In genomic region chr9:112970939-112971338, GRCh38 we compare ENCODE assay signal across 14 cellular contexts. TPM values are rescaled to one million over a fixed set of nuclear protein-coding genes. Genes with fewer than 3 reads are reported as not detected.
DNase-seq lines count a peak whose midpoint lies in the region; ATAC-seq, FAIRE-seq and TF ChIP-seq lines count a peak whose summit lies in the region.
"Had no signal": no experiment of that assay in that cellular context is flagged by ENCODE, and none has a peak within 500 bp of the region (broad histone marks: within the 10 kb centered on the region; RNA-seq: fewer than 3 reads in every experiment).

No MANE protein-coding gene starts in this region.

- no peaks in the 10 kb centered on the region for H3K36me3 Mint-ChIP-seq in osteocyte (ENCODE audit: unreplicated experiment)

- H3K27ac Mint-ChIP-seq in osteocyte (ENCODE audit: unreplicated experiment), result no peak overlapping the region

- TF ChIP-seq EP300 in K562 (IDR thresholded peaks at IDR 0.05; ENCODE audit: low read length), result no peak

- DNase-seq in NCI-H82 (lab: John Stamatoyannopoulos, UW), result peak; percentile 20
- DNase-seq in NCI-H82 treated with DMSO at 0.1 percent for 48 hours (lab: John Stamatoyannopoulos, UW; ENCODE audit: unreplicated experiment), result no peak
- DNase-seq in NCI-H1105 treated with DMSO at 0.1 percent for 48 hours (lab: John Stamatoyannopoulos, UW), result peak; percentile 48
- no peak for DNase-seq in K562 (ENCODE audit: extremely low read depth in 1 of 4, low spot score in 3 of 4)
- no peak for DNase-seq in osteocyte (ENCODE audit: extremely low spot score, unreplicated experiment)
- DNase-seq in amniotic stem cell (lab: John Stamatoyannopoulos, UW), result no peak
- DNase-seq in foreskin melanocyte, result no peak
- DNase-seq: activated CD8-positive, alpha-beta memory T cell treated with anti-CD3 and anti-CD28 coated beads, Interleukin-2, amount 50 U/mL, for 4 hours; NCI-H1436 treated with DMSO at 0.1 percent for 48 hours; occipital lobe had no signal

- intact Hi-C loops in K562 (cut with micrococcal nuclease), result no loop called here

- CTCF ChIA-PET in K562 (lab: Yijun Ruan, JAX; ENCODE audit: low intra/inter-chr PET ratio), result interaction anchor here (0.6 to 1.0 kb wide), 2 partner anchors 46 to 103 kb away, joined by 4 read pairs; no protein-coding TSS in a partner anchor

- no peaks in the 10 kb centered on the region for H4K20me1 ChIP-seq in K562 (replicated peaks; ENCODE audit: control insufficient read depth, insufficient read depth, low read length)

- no peaks in the 10 kb centered on the region for H3K79me2 ChIP-seq in K562 (ENCODE audit: control insufficient read depth, insufficient read depth, low read length)

- no peak for TF ChIP-seq POLR2A in K562 (conservative IDR thresholded peaks at IDR 0.05)

- 0% methylated on average over 6 of the region's 6 CpGs for WGBS in K562 (ENCODE audit: insufficient coverage, low coverage, missing lambda C conversion rate)

- no peaks in the 10 kb centered on the region for H3K4me1 ChIP-seq in K562 (replicated peaks in 1 of 2; ENCODE audit: control insufficient read depth in 2 of 2, insufficient read depth in 2 of 2, low read length in 2 of 2)
- H3K4me1 ChIP-seq: vagina had no signal

- peaks cover 33% of the 10 kb centered on the region for H3K27me3 Mint-ChIP-seq in osteocyte (ENCODE audit: unreplicated experiment)

- in situ Hi-C loops in K562 (cut with MboI), result no loop called here

- H3K9me3 ChIP-seq in K562 (replicated peaks; ENCODE audit: control insufficient read depth, insufficient read depth, low read depth, low read length), result no peaks in the 10 kb centered on the region; the same call in 1 of the 2 replicates
- H3K9me3 ChIP-seq: vagina had no signal

- no peak overlapping the region for H3K27ac ChIP-seq in K562 (ENCODE audit: extremely low read depth, low read depth, low read length)
- H3K27ac ChIP-seq: HL-60, vagina had no signal

- H3K27me3 ChIP-seq in K562 (ENCODE audit: control insufficient read depth in 2 of 2, insufficient read depth in 2 of 2, low read length in 2 of 2), result no peaks in the 10 kb centered on the region
- H3K27me3 ChIP-seq: vagina had no signal

- H3K9me3 Mint-ChIP-seq in osteocyte (ENCODE audit: unreplicated experiment), result no peaks in the 10 kb centered on the region

- no peak for ATAC-seq in K562
- ATAC-seq in HG02973 (IDR thresholded peaks at IDR 0.05; ENCODE audit: unreplicated experiment), result no peak

- TF ChIP-seq CTCF in K562 (IDR thresholded peaks at IDR 0.05 in 2 of 3, conservative IDR thresholded peaks at IDR 0.05 in 1 of 3; ENCODE audit: insufficient read depth in 2 of 3, low read depth in 1 of 3, low read length in 3 of 3), result peak in 2 of 3 experiments; percentile 16 to 21; a peak in 2 of 6 replicates
- TF ChIP-seq CTCF in osteocyte (IDR thresholded peaks at IDR 0.05), result peak; percentile 31

- no peak for FAIRE-seq in K562 (lab: Jason Lieb, UNC)

- no peak overlapping the region for H2AFZ ChIP-seq in K562 (ENCODE audit: low read depth, low read length)

- no TSS peak for BruUV-seq in K562 (replicated peaks; lab: Mats Ljungman, UMichigan)

- H3K4me1 Mint-ChIP-seq in osteocyte (ENCODE audit: unreplicated experiment), result no peaks in the 10 kb centered on the region

- H3K36me3 ChIP-seq in K562 (ENCODE audit: control insufficient read depth, insufficient read depth, low read length), result no peaks in the 10 kb centered on the region
- H3K36me3 ChIP-seq: vagina had no signal

- H3K4me2 ChIP-seq in K562 (ENCODE audit: insufficient read depth, low read length), result no peak overlapping the region

- H3K9me1 ChIP-seq in K562 (ENCODE audit: control insufficient read depth, insufficient read depth, low read length), result no peaks in the 10 kb centered on the region

- H3K9ac ChIP-seq in K562 (ENCODE audit: insufficient read depth in 1 of 2, low read depth in 2 of 2, low read length in 2 of 2), result no peak overlapping the region

- TF ChIP-seq RAD21 in K562 (CRISPR knock-in tag; conservative IDR thresholded peaks at IDR 0.05 in 1 of 2, IDR thresholded peaks at IDR 0.05 in 1 of 2), result no peak

- POLR2A ChIA-PET in K562 (lab: Yijun Ruan, JAX), result no interaction called here

- H3K4me3 Mint-ChIP-seq in osteocyte (ENCODE audit: unreplicated experiment), result no peak overlapping the region

- H3K4me3 ChIP-seq in K562, result no peak overlapping the region
- H3K4me3 ChIP-seq: vagina had no signal

TF ChIP-seq in K562, 482 proteins besides CTCF, POLR2A, EP300 and RAD21:
- TF ChIP-seq ZNF699 (CRISPR knock-in tag; IDR thresholded peaks at IDR 0.05; ENCODE audit: insufficient replicate concordance) (no peak), KDM5B (IDR thresholded peaks at IDR 0.05; ENCODE audit: insufficient replicate concordance, low read depth, low read length) (no peak), MCM2 (IDR thresholded peaks at IDR 0.05; ENCODE audit: low read depth) (no peak), ZNF589 (CRISPR knock-in tag; IDR thresholded peaks at IDR 0.05; ENCODE audit: low read depth) (no peak), ZNF311 (CRISPR knock-in tag; IDR thresholded peaks at IDR 0.05) (no peak), COPS2 (conservative IDR thresholded peaks at IDR 0.05) (no peak), GMEB1 (CRISPR knock-in tag; IDR thresholded peaks at IDR 0.05) (no peak), CEBPB (tag; IDR thresholded peaks at IDR 0.05) (no peak), ELK3 (CRISPR knock-in tag; IDR thresholded peaks at IDR 0.05) (no peak), TBP (optimal IDR thresholded peaks at IDR 0.05; ENCODE audit: low read depth, low read length) (no peak), SMAD3 (CRISPR knock-in tag; conservative IDR thresholded peaks at IDR 0.05) (no peak), ZNF507 (tag; conservative IDR thresholded peaks at IDR 0.05) (no peak), ZC3H11A (IDR thresholded peaks at IDR 0.05; ENCODE audit: low read depth, low read length) (no peak)

RNA-seq across cellular contexts. Expression of gene ZNF883, which starts 41.1 kb away (rescaled TPM):
- 1.1 and 3.8 TPM in 2 replicates for total RNA-seq in K562 (2011; cell fraction: chromatin; rRNA removed; ENCODE audit: low replicate concordance)
- 0.83 and 1.3 TPM in 2 replicates for total RNA-seq in K562 (2011; cell fraction: nucleolus; rRNA removed)
- 2.2 and 2.6 TPM in 2 replicates for total RNA-seq in K562 (2011; cell fraction: nucleoplasm; rRNA removed)
- total RNA-seq in K562 (2014; rRNA removed) (0.90 and 1.00 TPM in 2 replicates), K562 (2014; rRNA removed; fragmentation: Illumina TruSeq; extraction: Trizol) (4.9 and 5.6 TPM in 2 replicates), K562 (2015; rRNA removed; fragmentation: Illumina TruSeq; extraction: Trizol) (3.7 and 3.8 TPM in 2 replicates), K562 (2021) (2.3 and 2.6 TPM in 2 replicates), osteocyte (6.4 and 7.3 TPM in 2 replicates)
- polyA plus RNA-seq in K562 (2011; rRNA removed) (0.42 and 2.8 TPM in 2 replicates), K562 (2014; fragmentation: Illumina TruSeq; extraction: Trizol) (3.8 and 5.7 TPM in 2 replicates), K562 (2014; fragmentation: Nextera tagmentation; extraction: Ambion mirVana) (1 to 10 TPM; 4.0 to 4.1 TPM), K562 (2014; rRNA removed) (2.8 and 3.1 TPM in 2 replicates)
- 0.31 and 1.1 TPM in 2 replicates for polyA plus RNA-seq in K562 (2011; cell fraction: cytosol; rRNA removed)
- polyA plus RNA-seq in K562 (2011; cell fraction: nucleus; rRNA removed), result 0.20 and 0.67 TPM in 2 replicates
- 2.3 and 2.9 TPM in 2 replicates for polyA plus RNA-seq in K562 (2012)
- polyA minus RNA-seq in K562 (2011; rRNA and poly(A)+ RNA removed), result 1.9 and 4.3 TPM in 2 replicates
- polyA minus RNA-seq in K562 (2011; cell fraction: cytosol; rRNA and poly(A)+ RNA removed), result 2.3 TPM in 1 of 2 replicates, not detected in the other
- polyA minus RNA-seq in K562 (2011; cell fraction: nucleus; rRNA and poly(A)+ RNA removed), result 1.3 and 1.8 TPM in 2 replicates
- total RNA-seq: G401 had no signal

Comparison
In these comparisons a context has a peak if more than half of its experiments do, and no peak if none do; other contexts are left out.
1. DNase-seq: peak in NCI-H82 (single experiment) and NCI-H1105 treated with DMSO at 0.1 percent for 48 hours (single experiment); none in NCI-H82 treated with DMSO at 0.1 percent for 48 hours (single experiment), K562 (0 of 4), osteocyte (single experiment), amniotic stem cell (single experiment) and foreskin melanocyte (single experiment).